In genomic region chr3:42477696-42478095, GRCh38 we compare ENCODE assay signal across 29 cellular contexts. TPM values are rescaled to one million over a fixed set of nuclear protein-coding genes. Genes with fewer than 3 reads are reported as not detected.
"Had no signal": no experiment of that assay in that cellular context is flagged by ENCODE, and none has a peak within 500 bp of the region (broad histone marks: within the 10 kb centered on the region; RNA-seq: fewer than 3 reads in every experiment).

No MANE protein-coding gene starts in this region.

- DNase-seq: dorsolateral prefrontal cortex; effector CD8-positive, alpha-beta T cell; endodermal cell; foreskin keratinocyte; heart left ventricle; kidney; mesenchymal stem cell; mucosa of descending colon; naive B cell; pancreas; stimulated activated CD4-positive, alpha-beta T cell treated with anti-CD3 and anti-CD28 coated beads, Interleukin-12 subunit alpha, Interleukin-12 subunit beta, amount 100 ng/mL, for 4 hours; stimulated activated CD4-positive, alpha-beta T cell treated with anti-CD3 and anti-CD28 coated beads, Interleukin-1b, Interleukin-23, amount 100 ng/mL, for 48 hours; stimulated activated CD4-positive, alpha-beta T cell treated with anti-CD3 and anti-CD28 coated beads, Interleukin-4, amount 100 ng/mL, for 1 hour; stimulated activated CD8-positive, alpha-beta memory T cell treated with anti-CD3 and anti-CD28 coated beads, Interleukin-4, amount 100 ng/mL, for 48 hours; stimulated activated naive CD4-positive, alpha-beta T cell; stimulated activated naive CD8-positive, alpha-beta T cell treated with anti-CD3 and anti-CD28 coated beads, Interleukin-15, amount 100 ng/mL, for 72 hours; thyroid gland had no signal

- H3K27ac ChIP-seq: dorsolateral prefrontal cortex, esophagus muscularis mucosa, foreskin keratinocyte, gastroesophageal sphincter, heart left ventricle, hepatocyte, neutrophil, pancreas, right atrium auricular region, thyroid gland had no signal

- H3K4me3 ChIP-seq: dorsolateral prefrontal cortex, esophagus muscularis mucosa, gastroesophageal sphincter, heart left ventricle, hepatocyte, lung, mucosa of descending colon, pancreas, right atrium auricular region, smooth muscle cell, thyroid gland had no signal

- ATAC-seq: gastroesophageal sphincter; heart left ventricle; left lobe of liver; mucosa of descending colon; natural killer cell treated with Interleukin-12 subunit alpha and Interleukin-12 subunit beta and Interleukin-15 and Interleukin-18, amount 100 ng/mL, for 72 hours; sciatic nerve; stimulated activated naive CD8-positive, alpha-beta T cell treated with anti-CD3 and anti-CD28 coated beads, Interleukin-15, amount 100 ng/mL, for 72 hours had no signal

- H2AFZ ChIP-seq: hepatocyte had no signal

- H3K36me3 ChIP-seq: esophagus muscularis mucosa, gastroesophageal sphincter, heart left ventricle, neutrophil, pancreas, right atrium auricular region, thyroid gland had no signal

- H3K79me2 ChIP-seq: hepatocyte had no signal

- H3K9me3 ChIP-seq: neutrophil, thyroid gland had no signal

- H3K4me1 ChIP-seq: esophagus muscularis mucosa, gastroesophageal sphincter, pancreas had no signal

- H3K27me3 ChIP-seq: dorsolateral prefrontal cortex, foreskin keratinocyte, gastroesophageal sphincter, hepatocyte, pancreas, right atrium auricular region, thyroid gland had no signal

- H3K4me2 ChIP-seq: hepatocyte, smooth muscle cell had no signal

RNA-seq across cellular contexts. Expression of gene VIPR1, which starts 24.7 kb away (rescaled TPM):
- total RNA-seq: epithelial cell of proximal tubule, fibroblast of lung had no signal
